In genomic region chrX:130084651-130085237, GRCh38 we compare ENCODE assay signal across 8 cellular contexts. TPM values are rescaled to one million over a fixed set of nuclear protein-coding genes. Genes with fewer than 3 reads are reported as not detected.
A peak's percentile ranks its signal among the peaks of the same experiment; 100 is the strongest.
DNase-seq lines count a peak whose midpoint lies in the region; ATAC-seq and TF ChIP-seq lines count a peak whose summit lies in the region.

No MANE protein-coding gene starts in this region.

- intact Hi-C loops in vagina (cut with DNase I) = loop anchor here (5.0 kb wide), 1 partner anchor 108 kb away; no protein-coding TSS in a partner anchor

- ATAC-seq in HG03064 (IDR thresholded peaks at IDR 0.05; ENCODE audit: low read depth, unreplicated experiment) = peak; percentile 34

- no peak for TF ChIP-seq POLR2A in vagina (IDR thresholded peaks at IDR 0.05)

- H3K27ac ChIP-seq in vagina (peak overlapping the region; percentile 16), coronary artery (peak overlapping the region in 1 of 2 donors; percentile 55)

- peaks cover 16% of the 10 kb centered on the region for H3K36me3 Mint-ChIP-seq in activated T-cell treated with anti-CD3 and anti-CD28 coated beads, Interleukin-2, amount 50 U/mL, for 24 hours (ENCODE audit: low read depth)

- no peaks in the 10 kb centered on the region for H3K27me3 ChIP-seq in vagina

- peak overlapping the region; percentile 91 for H3K27ac Mint-ChIP-seq in activated T-cell treated with anti-CD3 and anti-CD28 coated beads, Interleukin-2, amount 50 U/mL, for 24 hours

- H3K4me3 ChIP-seq in vagina (no peak overlapping the region), coronary artery (no peak overlapping the region)

- H3K9me3 ChIP-seq in vagina = no peaks in the 10 kb centered on the region

- peaks cover 47% of the 10 kb centered on the region for H3K4me1 ChIP-seq in vagina

- H3K4me3 Mint-ChIP-seq in activated T-cell treated with anti-CD3 and anti-CD28 coated beads, Interleukin-2, amount 50 U/mL, for 24 hours = peak overlapping the region; percentile 65

- H3K9me3 Mint-ChIP-seq in activated T-cell treated with anti-CD3 and anti-CD28 coated beads, Interleukin-2, amount 50 U/mL, for 24 hours = no peaks in the 10 kb centered on the region

- H3K36me3 ChIP-seq in vagina = no peaks in the 10 kb centered on the region

- peak; percentile 27 for DNase-seq in stimulated activated CD4-positive, alpha-beta T cell treated with anti-CD3 and anti-CD28 coated beads, Interleukin-4, amount 100 ng/mL, for 1 hour
- DNase-seq in stimulated activated CD4-positive, alpha-beta T cell treated with anti-CD3 and anti-CD28 coated beads, Interleukin-4, amount 100 ng/mL, for 4 hours = no peak
- no peak for DNase-seq in activated T-cell treated with anti-CD3 and anti-CD28 coated beads, Interleukin-2, amount 50 U/mL, for 24 hours
- no peak for DNase-seq in vagina (ENCODE audit: extremely low spot score in 2 of 2)
- DNase-seq in stimulated activated CD8-positive, alpha-beta memory T cell treated with anti-CD3 and anti-CD28 coated beads, Interleukin-4, amount 100 ng/mL, for 48 hours = no peak
- DNase-seq in DMS153 (lab: John Stamatoyannopoulos, UW) = no peak
- no peak for DNase-seq in coronary artery (ENCODE audit: low spot score)

- TF ChIP-seq CTCF in vagina (IDR thresholded peaks at IDR 0.05) = no peak
- TF ChIP-seq CTCF in coronary artery (IDR thresholded peaks at IDR 0.05) = no peak

- H3K4me1 Mint-ChIP-seq in activated T-cell treated with anti-CD3 and anti-CD28 coated beads, Interleukin-2, amount 50 U/mL, for 24 hours (ENCODE audit: low read depth) = peaks cover 89% of the 10 kb centered on the region

- peaks cover 7% of the 10 kb centered on the region for H3K27me3 Mint-ChIP-seq in activated T-cell treated with anti-CD3 and anti-CD28 coated beads, Interleukin-2, amount 50 U/mL, for 24 hours

RNA-seq across cellular contexts. Expression of gene ELF4, which starts 25.6 kb away (rescaled TPM):
- 14.7 TPM for total RNA-seq in vagina
